12 cellular contexts compared by ENCODE assay signal in genomic region chr10:9211228-9211627, GRCh38.
A peak's percentile ranks its signal among the peaks of the same experiment; 100 is the strongest.
DNase-seq lines count a peak whose midpoint lies in the region; ATAC-seq, FAIRE-seq and TF ChIP-seq lines count a peak whose summit lies in the region.
"Had no signal": no experiment of that assay in that cellular context is flagged by ENCODE, and none has a peak within 500 bp of the region (broad histone marks: within the 10 kb centered on the region; RNA-seq: fewer than 3 reads in every experiment).

No MANE protein-coding gene starts in this region.

- H3K9me3 ChIP-seq in K562 (replicated peaks; ENCODE audit: control insufficient read depth, insufficient read depth, low read depth, low read length) (no peaks in the 10 kb centered on the region), right lobe of liver (no peaks in the 10 kb centered on the region)

- H3K79me2 ChIP-seq in K562 (ENCODE audit: control insufficient read depth, insufficient read depth, low read length), result no peaks in the 10 kb centered on the region

- no peaks in the 10 kb centered on the region for H3K9me1 ChIP-seq in K562 (ENCODE audit: control insufficient read depth, insufficient read depth, low read length)

- no peak overlapping the region for H3K9ac ChIP-seq in K562 (ENCODE audit: insufficient read depth in 1 of 2, low read depth in 2 of 2, low read length in 2 of 2)

- in situ Hi-C loops in K562 (cut with MboI), result no loop called here

- no peak overlapping the region for H3K4me2 ChIP-seq in K562 (ENCODE audit: insufficient read depth, low read length)

- no peaks in the 10 kb centered on the region for H4K20me1 ChIP-seq in K562 (replicated peaks; ENCODE audit: control insufficient read depth, insufficient read depth, low read length)

- no peaks in the 10 kb centered on the region for H3K36me3 Mint-ChIP-seq in activated CD4-positive, alpha-beta T cell treated with anti-CD3 and anti-CD28 coated beads, Interleukin-2, amount 10 ng/mL, durations not matched to agents 7 days and 5 days (ENCODE audit: low read depth)
- H3K36me3 Mint-ChIP-seq: CD8-positive, alpha-beta memory T cell had no signal

- POLR2A ChIA-PET in K562 (lab: Yijun Ruan, JAX), result no interaction called here
- POLR2A ChIA-PET in activated CD4-positive, alpha-beta T cell treated with anti-CD3 and anti-CD28 coated beads, Interleukin-2, amount 10 ng/mL, durations not matched to agents 7 days and 5 days (lab: Charles Lee), result no interaction called here

- H3K27me3 ChIP-seq in K562 (ENCODE audit: control insufficient read depth in 2 of 2, insufficient read depth in 2 of 2, low read length in 2 of 2), result no peaks in the 10 kb centered on the region
- H3K27me3 ChIP-seq in right lobe of liver, result no peaks in the 10 kb centered on the region

- no peaks in the 10 kb centered on the region for H3K27me3 Mint-ChIP-seq in activated CD4-positive, alpha-beta T cell treated with anti-CD3 and anti-CD28 coated beads, Interleukin-2, amount 10 ng/mL, durations not matched to agents 7 days and 5 days

- no peak for DNase-seq in AG10803 (ENCODE audit: low read depth)
- DNase-seq in LHCN-M2 (ENCODE audit: low read depth), result peak; percentile 9
- no peak for DNase-seq in K562 (ENCODE audit: extremely low read depth in 1 of 4, low spot score in 3 of 4)
- DNase-seq in right lobe of liver, result no peak
- no peak for DNase-seq in activated CD4-positive, alpha-beta T cell treated with anti-CD3 and anti-CD28 coated beads, Interleukin-2, amount 10 ng/mL, durations not matched to agents 7 days and 5 days
- no peak for DNase-seq in COR-L47 (lab: John Stamatoyannopoulos, UW)
- DNase-seq: activated CD8-positive, alpha-beta memory T cell treated with anti-CD3 and anti-CD28 coated beads, Interleukin-2, amount 50 U/mL, for 48 hours; CD8-positive, alpha-beta memory T cell had no signal

- no peak overlapping the region for H3K27ac Mint-ChIP-seq in activated CD4-positive, alpha-beta T cell treated with anti-CD3 and anti-CD28 coated beads, Interleukin-2, amount 10 ng/mL, durations not matched to agents 7 days and 5 days
- H3K27ac Mint-ChIP-seq: CD8-positive, alpha-beta memory T cell had no signal

- CTCF ChIA-PET in K562 (lab: Yijun Ruan, JAX; ENCODE audit: low intra/inter-chr PET ratio), result interaction anchor here (0.6 kb wide), 1 partner anchor 1340 kb away, joined by 3 read pairs; no protein-coding TSS in a partner anchor
- CTCF ChIA-PET in activated CD4-positive, alpha-beta T cell treated with anti-CD3 and anti-CD28 coated beads, Interleukin-2, amount 10 ng/mL, durations not matched to agents 7 days and 5 days (lab: Charles Lee), result no interaction called here

- TF ChIP-seq POLR2A in K562 (conservative IDR thresholded peaks at IDR 0.05) (no peak), right lobe of liver (IDR thresholded peaks at IDR 0.05) (no peak)

- TF ChIP-seq RAD21 in K562 (CRISPR knock-in tag; conservative IDR thresholded peaks at IDR 0.05 in 1 of 2, IDR thresholded peaks at IDR 0.05 in 1 of 2), result no peak

- H3K36me3 ChIP-seq in K562 (ENCODE audit: control insufficient read depth, insufficient read depth, low read length) (no peaks in the 10 kb centered on the region), right lobe of liver (no peaks in the 10 kb centered on the region)

- BruUV-seq in K562 (replicated peaks; lab: Mats Ljungman, UMichigan), result no TSS peak

- H3K4me1 Mint-ChIP-seq in activated CD4-positive, alpha-beta T cell treated with anti-CD3 and anti-CD28 coated beads, Interleukin-2, amount 10 ng/mL, durations not matched to agents 7 days and 5 days, result no peaks in the 10 kb centered on the region

- intact Hi-C loops in K562 (cut with micrococcal nuclease) (no loop called here), right lobe of liver (cut with DNase I) (no loop called here)

- FAIRE-seq in K562 (lab: Jason Lieb, UNC), result no peak

- H3K27ac ChIP-seq in K562 (ENCODE audit: extremely low read depth, low read depth, low read length) (no peak overlapping the region), right lobe of liver (no peak overlapping the region)
- H3K27ac ChIP-seq: RWPE1 had no signal

- no peak overlapping the region for H3K4me3 Mint-ChIP-seq in activated CD4-positive, alpha-beta T cell treated with anti-CD3 and anti-CD28 coated beads, Interleukin-2, amount 10 ng/mL, durations not matched to agents 7 days and 5 days
- H3K4me3 Mint-ChIP-seq: CD8-positive, alpha-beta memory T cell had no signal

- TF ChIP-seq CTCF in AG10803 (conservative IDR thresholded peaks at IDR 0.05; ENCODE audit: low read length), result peak; percentile 51
- peak in 1 of 3 experiments; percentile 24; a peak in 1 of 6 replicates for TF ChIP-seq CTCF in K562 (IDR thresholded peaks at IDR 0.05 in 2 of 3, conservative IDR thresholded peaks at IDR 0.05 in 1 of 3; ENCODE audit: insufficient read depth in 2 of 3, low read depth in 1 of 3, low read length in 3 of 3)
- peak; percentile 3 to 29 (median 26) for TF ChIP-seq CTCF in right lobe of liver (IDR thresholded peaks at IDR 0.05)

- H3K9me3 Mint-ChIP-seq in activated CD4-positive, alpha-beta T cell treated with anti-CD3 and anti-CD28 coated beads, Interleukin-2, amount 10 ng/mL, durations not matched to agents 7 days and 5 days, result no peaks in the 10 kb centered on the region
- H3K9me3 Mint-ChIP-seq: CD8-positive, alpha-beta memory T cell had no signal

- ATAC-seq in K562, result no peak
- no peak for ATAC-seq in right lobe of liver
- no peak for ATAC-seq in GM18867 (IDR thresholded peaks at IDR 0.05; ENCODE audit: unreplicated experiment)
- ATAC-seq in HG02852 (IDR thresholded peaks at IDR 0.05; ENCODE audit: unreplicated experiment), result no peak
- ATAC-seq: HCT116 had no signal

- H3K4me1 ChIP-seq in K562 (replicated peaks in 1 of 2; ENCODE audit: control insufficient read depth in 2 of 2, insufficient read depth in 2 of 2, low read length in 2 of 2) (no peaks in the 10 kb centered on the region), right lobe of liver (no peaks in the 10 kb centered on the region)

- TF ChIP-seq EP300 in K562 (IDR thresholded peaks at IDR 0.05; ENCODE audit: low read length), result no peak

- no peak overlapping the region for H2AFZ ChIP-seq in K562 (ENCODE audit: low read depth, low read length)

- 0% methylated on average over 2 of the region's 2 CpGs for WGBS in K562 (ENCODE audit: insufficient coverage, low coverage, missing lambda C conversion rate)
- 35% methylated on average over 2 of the region's 2 CpGs for WGBS in right lobe of liver (ENCODE audit: insufficient coverage, low coverage, low lambda C conversion rate, missing lambda C conversion rate)

- H3K4me3 ChIP-seq in AG10803 (ENCODE audit: low read length) (no peak overlapping the region), K562 (no peak overlapping the region), right lobe of liver (no peak overlapping the region)

TF ChIP-seq in K562, 482 proteins besides CTCF, POLR2A, EP300 and RAD21:
- TF ChIP-seq, protein P1, sequence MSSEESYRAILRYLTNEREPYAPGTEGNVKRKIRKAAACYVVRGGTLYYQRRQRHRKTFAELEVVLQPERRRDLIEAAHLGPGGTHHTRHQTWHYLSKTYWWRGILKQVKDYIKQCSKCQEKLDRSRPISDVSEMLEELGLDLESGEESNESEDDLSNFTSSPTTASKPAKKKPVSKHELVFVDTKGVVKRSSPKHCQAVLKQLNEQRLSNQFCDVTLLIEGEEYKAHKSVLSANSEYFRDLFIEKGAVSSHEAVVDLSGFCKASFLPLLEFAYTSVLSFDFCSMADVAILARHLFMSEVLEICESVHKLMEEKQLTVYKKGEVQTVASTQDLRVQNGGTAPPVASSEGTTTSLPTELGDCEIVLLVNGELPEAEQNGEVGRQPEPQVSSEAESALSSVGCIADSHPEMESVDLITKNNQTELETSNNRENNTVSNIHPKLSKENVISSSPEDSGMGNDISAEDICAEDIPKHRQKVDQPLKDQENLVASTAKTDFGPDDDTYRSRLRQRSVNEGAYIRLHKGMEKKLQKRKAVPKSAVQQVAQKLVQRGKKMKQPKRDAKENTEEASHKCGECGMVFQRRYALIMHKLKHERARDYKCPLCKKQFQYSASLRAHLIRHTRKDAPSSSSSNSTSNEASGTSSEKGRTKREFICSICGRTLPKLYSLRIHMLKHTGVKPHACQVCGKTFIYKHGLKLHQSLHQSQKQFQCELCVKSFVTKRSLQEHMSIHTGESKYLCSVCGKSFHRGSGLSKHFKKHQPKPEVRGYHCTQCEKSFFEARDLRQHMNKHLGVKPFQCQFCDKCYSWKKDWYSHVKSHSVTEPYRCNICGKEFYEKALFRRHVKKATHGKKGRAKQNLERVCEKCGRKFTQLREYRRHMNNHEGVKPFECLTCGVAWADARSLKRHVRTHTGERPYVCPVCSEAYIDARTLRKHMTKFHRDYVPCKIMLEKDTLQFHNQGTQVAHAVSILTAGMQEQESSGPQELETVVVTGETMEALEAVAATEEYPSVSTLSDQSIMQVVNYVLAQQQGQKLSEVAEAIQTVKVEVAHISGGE (CRISPR knock-in tag; IDR thresholded peaks at IDR 0.05), result no peak
- TF ChIP-seq ATF7 (IDR thresholded peaks at IDR 0.05) (no peak), TEAD1 (CRISPR knock-in tag; IDR thresholded peaks at IDR 0.05) (peak in 1 of 2 experiments; percentile 82; a peak in 2 of 4 replicates), HDAC2 (IDR thresholded peaks at IDR 0.05) (no peak), TEAD4 (IDR thresholded peaks at IDR 0.05; ENCODE audit: low read length) (peak; percentile 46; the same call in 1 of the 2 replicates), TEAD4 (CRISPR knock-in tag; IDR thresholded peaks at IDR 0.05; ENCODE audit: borderline replicate concordance) (no peak), MTA1 (IDR thresholded peaks at IDR 0.05; ENCODE audit: borderline replicate concordance) (no peak), TEAD2 (tag; IDR thresholded peaks at IDR 0.05) (peak; percentile 86), POLR2B (IDR thresholded peaks at IDR 0.05; ENCODE audit: low read depth, partially characterized antibody) (no peak)
